In genomic region chrX:45749375-45749774, GRCh38 we compare ENCODE assay signal across 8 cellular contexts.
A peak's percentile ranks its signal among the peaks of the same experiment; 100 is the strongest.
DNase-seq lines count a peak whose midpoint lies in the region; ATAC-seq, FAIRE-seq and TF ChIP-seq lines count a peak whose summit lies in the region.
"Had no signal": no experiment of that assay in that cellular context is flagged by ENCODE, and none has a peak within 500 bp of the region (broad histone marks: within the 10 kb centered on the region; RNA-seq: fewer than 3 reads in every experiment).

No MANE protein-coding gene starts in this region.

- H3K4me1 ChIP-seq in astrocyte (ENCODE audit: insufficient read depth, low read length) (peaks cover 52% of the 10 kb centered on the region), BE2C (no peaks in the 10 kb centered on the region)

- H3K4me3 ChIP-seq in HL-60 (replicated peaks; ENCODE audit: insufficient read depth, low read length) = no peak overlapping the region
- H3K4me3 ChIP-seq in astrocyte (ENCODE audit: insufficient read depth, low read depth, low read length) = no peak overlapping the region
- H3K4me3 ChIP-seq in BE2C (ENCODE audit: low read depth, low read length) = no peak overlapping the region

- peaks cover 7% of the 10 kb centered on the region for H3K36me3 Mint-ChIP-seq in astrocyte (ENCODE audit: low read depth, unreplicated experiment)
- H3K36me3 Mint-ChIP-seq in memory B cell = peaks cover 12% of the 10 kb centered on the region

- no peaks in the 10 kb centered on the region for H3K27me3 Mint-ChIP-seq in astrocyte (ENCODE audit: low read depth, unreplicated experiment)
- no peaks in the 10 kb centered on the region for H3K27me3 Mint-ChIP-seq in memory B cell

- no peak overlapping the region for H3K4me3 Mint-ChIP-seq in astrocyte (ENCODE audit: unreplicated experiment)
- no peak overlapping the region for H3K4me3 Mint-ChIP-seq in memory B cell

- H3K9ac ChIP-seq in astrocyte (ENCODE audit: low read length) = peak overlapping the region; percentile 35

- H3K4me2 ChIP-seq in astrocyte (ENCODE audit: low read length) = peak overlapping the region; percentile 32

- H3K36me3 ChIP-seq in astrocyte (ENCODE audit: insufficient read depth, low read length) = peaks cover 57% of the 10 kb centered on the region
- H3K36me3 ChIP-seq in BE2C = no peaks in the 10 kb centered on the region

- TF ChIP-seq CTCF in HL-60 (IDR thresholded peaks at IDR 0.05; ENCODE audit: insufficient read depth, low read length) = no peak
- TF ChIP-seq CTCF in astrocyte (IDR thresholded peaks at IDR 0.05; ENCODE audit: insufficient read depth, low read depth, low read length) = peak; percentile 24
- no peak for TF ChIP-seq CTCF in BE2C (IDR thresholded peaks at IDR 0.05; ENCODE audit: low read depth, low read length)

- peaks cover 39% of the 10 kb centered on the region for H3K4me1 Mint-ChIP-seq in astrocyte (ENCODE audit: low read depth, unreplicated experiment)
- peaks cover 4% of the 10 kb centered on the region for H3K4me1 Mint-ChIP-seq in memory B cell

- H3K27ac ChIP-seq in HL-60 (replicated peaks) (peak overlapping the region; percentile 18), astrocyte (ENCODE audit: low read depth, low read length) (peak overlapping the region; percentile 19)

- intact Hi-C loops in left colon (cut with DNase I, micrococcal nuclease) = no loop called here

- H3K79me2 ChIP-seq in astrocyte (ENCODE audit: insufficient read depth, low read length) = peaks cover 80% of the 10 kb centered on the region

- H3K27me3 ChIP-seq in HL-60 (ENCODE audit: insufficient read depth, poor library complexity, severe bottlenecking) = no peaks in the 10 kb centered on the region
- H3K27me3 ChIP-seq in astrocyte (ENCODE audit: insufficient read depth, low read length) = no peaks in the 10 kb centered on the region
- no peaks in the 10 kb centered on the region for H3K27me3 ChIP-seq in BE2C

- no peaks in the 10 kb centered on the region for H3K9me3 Mint-ChIP-seq in astrocyte (ENCODE audit: unreplicated experiment)
- H3K9me3 Mint-ChIP-seq in memory B cell = no peaks in the 10 kb centered on the region

- peaks cover 22% of the 10 kb centered on the region for H4K20me1 ChIP-seq in astrocyte (ENCODE audit: insufficient read depth, low read length)

- no peaks in the 10 kb centered on the region for H3K9me3 ChIP-seq in astrocyte (ENCODE audit: insufficient read depth, low read depth, low read length)
- H3K9me3 ChIP-seq in BE2C = no peaks in the 10 kb centered on the region

- DNase-seq in EH (ENCODE audit: low read depth) (peak; percentile 39), HL-60 (ENCODE audit: low read depth in 1 of 2, low spot score in 1 of 2) (no peak), astrocyte (ENCODE audit: low read depth) (no peak), memory B cell (ENCODE audit: low spot score in 2 of 2) (no peak), BE2C (no peak), amniotic stem cell (lab: John Stamatoyannopoulos, UW) (no peak), left colon (no peak)
- DNase-seq: NCI-H226 had no signal

- H3K27ac Mint-ChIP-seq in astrocyte (ENCODE audit: unreplicated experiment) (peak overlapping the region; percentile 69), memory B cell (peak overlapping the region; percentile 58)

- no peak overlapping the region for H2AFZ ChIP-seq in astrocyte (ENCODE audit: low read depth, low read length)

- ATAC-seq in memory B cell (ENCODE audit: low read depth) (no peak), left colon (no peak)

- peak; percentile 94 for FAIRE-seq in astrocyte (lab: Jason Lieb, UNC)
